ENCODE assay signal across 19 cellular contexts in the genomic region with DNA sequence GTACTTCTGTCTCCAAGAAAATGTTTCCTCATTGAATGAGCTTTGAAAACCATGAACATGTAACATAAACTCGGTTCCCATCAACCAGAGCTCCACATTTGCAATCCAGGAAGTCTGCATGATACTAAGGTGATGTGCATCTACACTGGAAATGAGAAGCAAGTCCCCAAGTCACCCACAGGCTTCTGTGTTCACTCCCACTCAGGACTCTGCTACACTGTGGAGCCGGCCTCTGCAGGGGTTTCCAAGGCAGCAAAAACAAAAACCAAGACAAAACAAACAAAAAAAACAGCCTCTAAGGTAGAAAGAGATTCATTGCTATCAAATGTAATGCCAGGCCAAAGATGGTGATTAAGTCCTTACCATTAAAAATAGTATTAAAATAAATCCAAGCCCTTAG.
DNase-seq lines count a peak whose midpoint lies in the region; TF ChIP-seq lines count a peak whose summit lies in the region.
"Had no signal": no experiment of that assay in that cellular context is flagged by ENCODE, and none has a peak within 500 bp of the region (broad histone marks: within the 10 kb centered on the region; RNA-seq: fewer than 3 reads in every experiment).

No MANE protein-coding gene starts in this region.

- H3K27me3 ChIP-seq in A673 (replicated peaks; ENCODE audit: insufficient read depth, low read depth, low read length, poor library complexity), result no peaks in the 10 kb centered on the region
- H3K27me3 ChIP-seq: BLaER1 treated with 17β-estradiol and CSF1 and Interleukin-3, amounts not matched to agents 10 nM and 100 nM; foreskin keratinocyte; stomach; upper lobe of right lung had no signal

- no peaks in the 10 kb centered on the region for H3K79me2 ChIP-seq in OCI-LY7 (ENCODE audit: insufficient read depth, low read depth, low read length)

- no peak overlapping the region for H3K27ac ChIP-seq in A673 (ENCODE audit: low read depth, low read length, poor library complexity, severe bottlenecking)
- no peak overlapping the region for H3K27ac ChIP-seq in OCI-LY7 (ENCODE audit: low read depth, low read length, poor library complexity, severe bottlenecking)
- H3K27ac ChIP-seq: A549; BLaER1 treated with 17β-estradiol and CSF1 and Interleukin-3, amounts not matched to agents 10 nM and 100 nM; foreskin keratinocyte; stomach; upper lobe of right lung had no signal

- H3K4me2 ChIP-seq in OCI-LY7 (ENCODE audit: low read length), result no peak overlapping the region
- H3K4me2 ChIP-seq: A549, GM23338 had no signal

- no peaks in the 10 kb centered on the region for H3K36me3 ChIP-seq in A673 (ENCODE audit: insufficient read depth, low read length, poor library complexity, severe bottlenecking)
- H3K36me3 ChIP-seq in OCI-LY7 (ENCODE audit: insufficient read depth, low read length), result no peaks in the 10 kb centered on the region
- H3K36me3 ChIP-seq: BLaER1 treated with 17β-estradiol and CSF1 and Interleukin-3, amounts not matched to agents 10 nM and 100 nM; stomach; upper lobe of right lung had no signal

- H3K4me3 Mint-ChIP-seq in activated T-helper 2 cell treated with anti-CD3 and anti-CD28 coated beads, Interferon-gamma antibody, Interleukin-2, Interleukin-4, amounts not matched to agents 10 μg/mL and 5 μg/mL and 100 μg/mL, durations not matched to agents 14 hours and 24 hours and 36 hours (ENCODE audit: low read depth), result no peak overlapping the region
- H3K4me3 Mint-ChIP-seq: dendritic cell treated with granulocyte-macrophage colony-stimulating factor and Interleukin-4, amounts not matched to agents 40 ng/mL and 50 ng/mL, for 4 days; GM23338; T-helper 17 cell; WTC11 had no signal

- peaks cover 10% of the 10 kb centered on the region for H3K9me3 Mint-ChIP-seq in activated T-helper 2 cell treated with anti-CD3 and anti-CD28 coated beads, Interferon-gamma antibody, Interleukin-2, Interleukin-4, amounts not matched to agents 10 μg/mL and 5 μg/mL and 100 μg/mL, durations not matched to agents 14 hours and 24 hours and 36 hours

- no peaks in the 10 kb centered on the region for H3K27me3 Mint-ChIP-seq in activated T-helper 2 cell treated with anti-CD3 and anti-CD28 coated beads, Interferon-gamma antibody, Interleukin-2, Interleukin-4, amounts not matched to agents 10 μg/mL and 5 μg/mL and 100 μg/mL, durations not matched to agents 14 hours and 24 hours and 36 hours (ENCODE audit: low read depth)
- H3K27me3 Mint-ChIP-seq: dendritic cell treated with granulocyte-macrophage colony-stimulating factor and Interleukin-4, amounts not matched to agents 40 ng/mL and 50 ng/mL, for 4 days; T-helper 17 cell had no signal

- no peak overlapping the region for H3K27ac Mint-ChIP-seq in activated T-helper 2 cell treated with anti-CD3 and anti-CD28 coated beads, Interferon-gamma antibody, Interleukin-2, Interleukin-4, amounts not matched to agents 10 μg/mL and 5 μg/mL and 100 μg/mL, durations not matched to agents 14 hours and 24 hours and 36 hours
- H3K27ac Mint-ChIP-seq: dendritic cell treated with granulocyte-macrophage colony-stimulating factor and Interleukin-4, amounts not matched to agents 40 ng/mL and 50 ng/mL, for 4 days; GM23338; T-helper 17 cell; WTC11 had no signal

- no peaks in the 10 kb centered on the region for H4K20me1 ChIP-seq in OCI-LY7 (ENCODE audit: insufficient read depth, low read length)
- H4K20me1 ChIP-seq: BLaER1 treated with 17β-estradiol and CSF1 and Interleukin-3, amounts not matched to agents 10 nM and 100 nM had no signal

- DNase-seq in NCI-H748 (lab: John Stamatoyannopoulos, UW; ENCODE audit: unreplicated experiment) (peak; percentile 43), NCI-H748 treated with DMSO at 0.1 percent for 48 hours (lab: John Stamatoyannopoulos, UW) (no peak), A673 (ENCODE audit: low spot score) (peak; percentile 1), MV-4-11 (lab: John Stamatoyannopoulos, UW) (peak; percentile 8), NCI-H2196 (lab: John Stamatoyannopoulos, UW; ENCODE audit: unreplicated experiment) (no peak), OCI-LY7 (ENCODE audit: low spot score) (no peak), NCI-H510A (lab: John Stamatoyannopoulos, UW) (no peak)
- peak; percentile 31 for DNase-seq in activated T-helper 2 cell treated with anti-CD3 and anti-CD28 coated beads, Interferon-gamma antibody, Interleukin-2, Interleukin-4, amounts not matched to agents 10 μg/mL and 5 μg/mL and 100 μg/mL, durations not matched to agents 14 hours and 24 hours and 36 hours (ENCODE audit: low spot score)
- DNase-seq: foreskin keratinocyte, NCI-H510A treated with DMSO at 0.1 percent for 48 hours, PC-3, stomach, T-helper 17 cell, upper lobe of right lung had no signal

- intact Hi-C loops in A673 (cut with micrococcal nuclease; ENCODE audit: unreplicated experiment), result no loop called here
- intact Hi-C loops in activated T-helper 2 cell treated with anti-CD3 and anti-CD28 coated beads, Interferon-gamma antibody, Interleukin-2, Interleukin-4, amounts not matched to agents 10 μg/mL and 5 μg/mL and 100 μg/mL, durations not matched to agents 14 hours and 24 hours and 36 hours (cut with micrococcal nuclease), result no loop called here
- intact Hi-C loops in OCI-LY7 (cut with micrococcal nuclease; ENCODE audit: unreplicated experiment), result no loop called here

- no peaks in the 10 kb centered on the region for H3K9me2 ChIP-seq in OCI-LY7 (ENCODE audit: insufficient read depth, low read length)

- CTCF ChIA-PET in A673 (lab: Charles Lee) (no interaction called here), OCI-LY7 (lab: Charles Lee; ENCODE audit: unreplicated experiment) (no interaction called here)

- POLR2A ChIA-PET in A673 (lab: Charles Lee; ENCODE audit: low non-redundant PET) (no interaction called here), OCI-LY7 (lab: Charles Lee) (no interaction called here)

- H2AFZ ChIP-seq in OCI-LY7 (ENCODE audit: low read length), result no peak overlapping the region
- H2AFZ ChIP-seq: GM23338 had no signal

- H3K4me1 Mint-ChIP-seq in activated T-helper 2 cell treated with anti-CD3 and anti-CD28 coated beads, Interferon-gamma antibody, Interleukin-2, Interleukin-4, amounts not matched to agents 10 μg/mL and 5 μg/mL and 100 μg/mL, durations not matched to agents 14 hours and 24 hours and 36 hours (ENCODE audit: low read depth), result no peaks in the 10 kb centered on the region
- H3K4me1 Mint-ChIP-seq: T-helper 17 cell had no signal

- no peaks in the 10 kb centered on the region for H3K36me3 Mint-ChIP-seq in activated T-helper 2 cell treated with anti-CD3 and anti-CD28 coated beads, Interferon-gamma antibody, Interleukin-2, Interleukin-4, amounts not matched to agents 10 μg/mL and 5 μg/mL and 100 μg/mL, durations not matched to agents 14 hours and 24 hours and 36 hours (ENCODE audit: low read depth)

- no peak overlapping the region for H3K4me3 ChIP-seq in A673 (ENCODE audit: low read depth, low read length, poor library complexity, severe bottlenecking)
- no peak overlapping the region for H3K4me3 ChIP-seq in OCI-LY7 (ENCODE audit: low read depth, low read length, poor library complexity, severe bottlenecking)
- H3K4me3 ChIP-seq: A549; BLaER1 treated with 17β-estradiol and CSF1 and Interleukin-3, amounts not matched to agents 10 nM and 100 nM; GM23338; stomach; upper lobe of right lung had no signal

- BruUV-seq in A673 (replicated peaks; lab: Mats Ljungman, UMichigan), result no TSS peak
- BruUV-seq in OCI-LY7 (replicated peaks; lab: Mats Ljungman, UMichigan), result no TSS peak

- H3K4me1 ChIP-seq in A673 (ENCODE audit: insufficient read depth, low read length, poor library complexity, severe bottlenecking) (no peaks in the 10 kb centered on the region), OCI-LY7 (ENCODE audit: insufficient read depth, low read length, poor library complexity, severe bottlenecking) (no peaks in the 10 kb centered on the region)
- H3K4me1 ChIP-seq: A549, foreskin keratinocyte, stomach, upper lobe of right lung had no signal

- H3K9me3 ChIP-seq in A673 (ENCODE audit: low read depth, low read length, poor library complexity, severe bottlenecking) (peaks cover 11% of the 10 kb centered on the region), OCI-LY7 (ENCODE audit: low read length) (peaks cover 17% of the 10 kb centered on the region)
- H3K9me3 ChIP-seq: upper lobe of right lung had no signal

- no peak for TF ChIP-seq CTCF in A673 (conservative IDR thresholded peaks at IDR 0.05; ENCODE audit: low read depth, low read length)
- no peak for TF ChIP-seq CTCF in OCI-LY7 (conservative IDR thresholded peaks at IDR 0.05; ENCODE audit: low read length)

Comparison
In these comparisons a context has a peak if more than half of its experiments do, and no peak if none do; other contexts are left out.
1. DNase-seq: peak in NCI-H748 (single experiment), A673 (single experiment), MV-4-11 (single experiment) and activated T-helper 2 cell treated with anti-CD3 and anti-CD28 coated beads, Interferon-gamma antibody, Interleukin-2, Interleukin-4, amounts not matched to agents 10 μg/mL and 5 μg/mL and 100 μg/mL, durations not matched to agents 14 hours and 24 hours and 36 hours (single experiment); none in NCI-H748 treated with DMSO at 0.1 percent for 48 hours (single experiment), NCI-H2196 (single experiment), OCI-LY7 (single experiment) and NCI-H510A (single experiment).